Comparison of ENCODE assay signal across 14 cellular contexts in genomic region chr5:1133510-1134255, GRCh38. TPM values are rescaled to one million over a fixed set of nuclear protein-coding genes. Genes with fewer than 3 reads are reported as not detected.
A peak's percentile ranks its signal among the peaks of the same experiment; 100 is the strongest.
DNase-seq lines count a peak whose midpoint lies in the region; ATAC-seq, FAIRE-seq and TF ChIP-seq lines count a peak whose summit lies in the region.
"Had no signal": no experiment of that assay in that cellular context is flagged by ENCODE, and none has a peak within 500 bp of the region (broad histone marks: within the 10 kb centered on the region; RNA-seq: fewer than 3 reads in every experiment).

No MANE protein-coding gene starts in this region.

- TF ChIP-seq CTCF in kidney (IDR thresholded peaks at IDR 0.05; ENCODE audit: borderline replicate concordance, extremely low read depth, insufficient read depth) = no peak

- no peaks in the 10 kb centered on the region for H3K9me3 ChIP-seq in kidney (ENCODE audit: control insufficient read depth in 1 of 2, low read length in 2 of 2)
- no peaks in the 10 kb centered on the region for H3K9me3 ChIP-seq in HAP-1
- H3K9me3 ChIP-seq: lower lobe of right lung had no signal

- peak; percentile 34 for ATAC-seq in GM18505 (IDR thresholded peaks at IDR 0.05; ENCODE audit: unreplicated experiment)
- peak; percentile 57 for ATAC-seq in GM21737 (IDR thresholded peaks at IDR 0.05; ENCODE audit: unreplicated experiment)
- ATAC-seq: esophagus mucosa, GM23338, lower lobe of right lung had no signal

- H3K27me3 ChIP-seq in HAP-1 (ENCODE audit: low read depth) = no peaks in the 10 kb centered on the region

- H3K4me1 ChIP-seq in kidney (ENCODE audit: control insufficient read depth in 1 of 2, insufficient read depth in 1 of 2, low read depth in 1 of 2, low read length in 2 of 2) (peaks cover 0 to 12% of the 10 kb centered on the region in 2 donors), HAP-1 (no peaks in the 10 kb centered on the region)

- no peak for TF ChIP-seq POLR2A in GM18505 (IDR thresholded peaks at IDR 0.05; ENCODE audit: borderline replicate concordance, extremely low read depth, insufficient read depth, insufficient read length)

- intact Hi-C loops in kidney (cut with DNase I) = no loop called here

- H3K36me3 ChIP-seq in kidney (ENCODE audit: control insufficient read depth in 1 of 2, insufficient read depth in 2 of 2, low read length in 2 of 2) (no peaks in the 10 kb centered on the region), HAP-1 (replicated peaks) (no peaks in the 10 kb centered on the region)
- H3K36me3 ChIP-seq: lower lobe of right lung had no signal

- no peak overlapping the region for H3K27ac ChIP-seq in kidney (ENCODE audit: low read depth in 2 of 2, low read length in 2 of 2)
- H3K27ac ChIP-seq: lower lobe of right lung had no signal

- no peak overlapping the region for H3K9ac ChIP-seq in kidney (ENCODE audit: low read length in 2 of 2)

- in situ Hi-C loops in HAP-1 (cut with MboI; ENCODE audit: low sequenced_read_pairs) = no loop called here

- DNase-seq in MV-4-11 (lab: John Stamatoyannopoulos, UW) (peak; percentile 49), kidney (peak; percentile 77), HUDEP-2 (lab: John Stamatoyannopoulos, UW; ENCODE audit: unreplicated experiment in 76 of 76) (no peak), GM19240 (ENCODE audit: insufficient read length, low spot score) (no peak), HAP-1 (ENCODE audit: low spot score in 2 of 2) (no peak)
- no peak for DNase-seq in stimulated activated CD4-positive, alpha-beta T cell treated with anti-CD3 and anti-CD28 coated beads, Interleukin-2, amount 100 ng/mL, for 48 hours
- DNase-seq: activated CD4-positive, alpha-beta T cell treated with anti-CD3 and anti-CD28 coated beads for 1 hour; EL; lower lobe of right lung; nephron progenitor cell had no signal

- FAIRE-seq in kidney (lab: Jason Lieb, UNC) = no peak

- H3K4me3 ChIP-seq in kidney (ENCODE audit: low read length in 2 of 2) = no peak overlapping the region
- H3K4me3 ChIP-seq in HAP-1 = no peak overlapping the region
- H3K4me3 ChIP-seq: GM23338, lower lobe of right lung had no signal

RNA-seq across cellular contexts. Expression of gene SLC12A7, which starts 21.8 kb away (rescaled TPM):
- total RNA-seq in kidney = 92.9 TPM
- 28.2 TPM for polyA plus RNA-seq in kidney (ENCODE audit: insufficient read depth, low read depth, low replicate concordance)

Comparison
In these comparisons a context has a peak if more than half of its experiments do, and no peak if none do; other contexts are left out.
1. DNase-seq: peak in MV-4-11 (single experiment) and kidney (single experiment); none in stimulated activated CD4-positive, alpha-beta T cell treated with anti-CD3 and anti-CD28 coated beads, Interleukin-2, amount 100 ng/mL, for 48 hours (0 of 2), HUDEP-2 (0 of 76), GM19240 (single experiment) and HAP-1 (0 of 2).